Comparison of ENCODE assay signal across 27 cellular contexts in the genomic region with DNA sequence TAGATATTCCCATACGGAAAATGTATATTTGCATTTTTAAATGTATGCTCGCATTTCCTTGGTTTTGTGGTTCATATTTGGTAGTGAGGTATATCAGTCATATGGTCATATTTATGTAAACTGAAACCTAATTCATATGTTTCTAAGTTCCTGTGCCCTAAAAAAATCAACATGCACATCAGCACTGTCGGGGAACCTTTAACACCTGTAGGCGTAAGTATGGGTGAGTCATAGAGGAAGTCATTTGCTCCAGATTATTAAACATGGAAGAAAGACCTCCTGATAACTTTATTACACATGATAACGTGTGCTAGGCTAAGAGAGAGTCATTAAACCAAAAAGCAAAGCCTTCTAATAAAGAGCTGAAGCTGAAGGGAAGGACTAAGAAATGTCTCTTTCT.
"Had no signal": no experiment of that assay in that cellular context is flagged by ENCODE, and none has a peak within 500 bp of the region (broad histone marks: within the 10 kb centered on the region; RNA-seq: fewer than 3 reads in every experiment).

No MANE protein-coding gene starts in this region.

- ATAC-seq: heart right ventricle; left ventricle myocardium superior; naive thymus-derived CD8-positive, alpha-beta T cell; sciatic nerve; stimulated activated memory B cell treated with anti-CD40 and anti-IgM and Interleukin-4, amounts not matched to agents 10 μg/mL and 1 μg/mL and 100 μg/mL, for 72 hours; stimulated activated naive CD8-positive, alpha-beta T cell treated with anti-CD3 and anti-CD28 coated beads, Interleukin-15, Interleukin-2, amounts not matched to agents 100 U/mL and 50 U/mL, for 24 hours had no signal

- H3K4me3 ChIP-seq: colonic mucosa, esophagus muscularis mucosa, heart right ventricle, prostate gland, right atrium auricular region, testis, tibial artery had no signal

- H3K9me3 ChIP-seq: colonic mucosa, esophagus muscularis mucosa, heart right ventricle, prostate gland, right atrium auricular region, testis, tibial artery had no signal

- H3K36me3 ChIP-seq: colonic mucosa, esophagus muscularis mucosa, heart right ventricle, prostate gland, right atrium auricular region, tibial artery had no signal

- H3K9me3 Mint-ChIP-seq: endodermal cell; nephron progenitor cell; stimulated activated memory B cell treated with anti-CD40 and anti-IgM and Interleukin-4, amounts not matched to agents 10 μg/mL and 1 μg/mL and 100 μg/mL, for 72 hours; type B pancreatic cell had no signal

- H3K27me3 ChIP-seq: colonic mucosa, esophagus muscularis mucosa, heart right ventricle, right atrium auricular region, testis, tibial artery had no signal

- H3K27ac Mint-ChIP-seq: dendritic cell treated with granulocyte-macrophage colony-stimulating factor and Interleukin-4, amounts not matched to agents 40 ng/mL and 50 ng/mL, for 4 days; endodermal cell; naive thymus-derived CD8-positive, alpha-beta T cell; nephron progenitor cell; stimulated activated memory B cell treated with anti-CD40 and anti-IgM and Interleukin-4, amounts not matched to agents 10 μg/mL and 1 μg/mL and 100 μg/mL, for 72 hours; type B pancreatic cell had no signal

- FAIRE-seq: keratinocyte had no signal

- H3K4me1 ChIP-seq: colonic mucosa, esophagus muscularis mucosa, heart right ventricle, prostate gland, right atrium auricular region, testis, tibial artery had no signal

- DNase-seq: colonic mucosa; effector CD8-positive, alpha-beta T cell; endodermal cell; foreskin melanocyte; glutamatergic neuron; heart right ventricle; hippocampal formation; left ventricle myocardium superior; mesendoderm; midbrain; naive thymus-derived CD8-positive, alpha-beta T cell; nephron progenitor cell; nucleus accumbens; stimulated activated CD4-positive, alpha-beta T cell treated with anti-CD3 and anti-CD28 coated beads, Interleukin-2, amount 100 ng/mL, for 24 hours; stimulated activated CD4-positive, alpha-beta T cell treated with anti-CD3 and anti-CD28 coated beads, Interleukin-4, amount 100 ng/mL, for 24 hours; stimulated activated naive CD8-positive, alpha-beta T cell treated with anti-CD3 and anti-CD28 coated beads, Interleukin-15, Interleukin-2, amounts not matched to agents 100 U/mL and 50 U/mL, for 24 hours; substantia nigra; testis; tibial artery had no signal

- H3K36me3 Mint-ChIP-seq: naive thymus-derived CD8-positive, alpha-beta T cell; stimulated activated memory B cell treated with anti-CD40 and anti-IgM and Interleukin-4, amounts not matched to agents 10 μg/mL and 1 μg/mL and 100 μg/mL, for 72 hours; type B pancreatic cell had no signal

- H3K4me1 Mint-ChIP-seq: endodermal cell; naive thymus-derived CD8-positive, alpha-beta T cell; stimulated activated memory B cell treated with anti-CD40 and anti-IgM and Interleukin-4, amounts not matched to agents 10 μg/mL and 1 μg/mL and 100 μg/mL, for 72 hours had no signal

- H3K4me3 Mint-ChIP-seq: dendritic cell treated with granulocyte-macrophage colony-stimulating factor and Interleukin-4, amounts not matched to agents 40 ng/mL and 50 ng/mL, for 4 days; endodermal cell; naive thymus-derived CD8-positive, alpha-beta T cell; nephron progenitor cell; stimulated activated memory B cell treated with anti-CD40 and anti-IgM and Interleukin-4, amounts not matched to agents 10 μg/mL and 1 μg/mL and 100 μg/mL, for 72 hours; type B pancreatic cell had no signal

- H3K27ac ChIP-seq: colonic mucosa, esophagus muscularis mucosa, heart right ventricle, prostate gland, right atrium auricular region, testis, tibial artery had no signal

- H3K27me3 Mint-ChIP-seq: dendritic cell treated with granulocyte-macrophage colony-stimulating factor and Interleukin-4, amounts not matched to agents 40 ng/mL and 50 ng/mL, for 4 days; naive thymus-derived CD8-positive, alpha-beta T cell; stimulated activated memory B cell treated with anti-CD40 and anti-IgM and Interleukin-4, amounts not matched to agents 10 μg/mL and 1 μg/mL and 100 μg/mL, for 72 hours had no signal
